Comparison of ENCODE assay signal across 18 cellular contexts in genomic region chr11:86153439-86153838, GRCh38.
DNase-seq lines count a peak whose midpoint lies in the region; ATAC-seq and TF ChIP-seq lines count a peak whose summit lies in the region.
"Had no signal": no experiment of that assay in that cellular context is flagged by ENCODE, and none has a peak within 500 bp of the region (broad histone marks: within the 10 kb centered on the region; RNA-seq: fewer than 3 reads in every experiment).

No MANE protein-coding gene starts in this region.

- H3K4me3 ChIP-seq in Karpas-422 (ENCODE audit: low read length) (no peak overlapping the region), right lobe of liver (no peak overlapping the region), subcutaneous abdominal adipose tissue (ENCODE audit: low read depth in 1 of 5, low read length in 5 of 5) (no peak overlapping the region)
- H3K4me3 ChIP-seq: GM23338 had no signal

- 4% methylated on average over 1 of the region's 1 CpG for WGBS in right lobe of liver (ENCODE audit: insufficient coverage, low coverage, low lambda C conversion rate, missing lambda C conversion rate)

- H3K4me2 ChIP-seq in Karpas-422 (ENCODE audit: low read depth, low read length, poor library complexity, severe bottlenecking) = no peak overlapping the region
- H3K4me2 ChIP-seq: GM23338 had no signal

- H3K9me3 ChIP-seq in Karpas-422 (ENCODE audit: low read length) = no peaks in the 10 kb centered on the region
- H3K9me3 ChIP-seq in right lobe of liver = no peaks in the 10 kb centered on the region
- H3K9me3 ChIP-seq in subcutaneous abdominal adipose tissue (ENCODE audit: control insufficient read depth in 5 of 5, low read length in 5 of 5) = no peaks in the 10 kb centered on the region

- no peak for DNase-seq in Karpas-422
- no peak for DNase-seq in right lobe of liver
- no peak for DNase-seq in NCI-H82 treated with DMSO at 0.1 percent for 48 hours (lab: John Stamatoyannopoulos, UW; ENCODE audit: unreplicated experiment)
- DNase-seq in stimulated activated naive CD4-positive, alpha-beta T cell (lab: John Stamatoyannopoulos, UW) = no peak
- DNase-seq: ACHN; C1 segment of cervical spinal cord; DMS 273 treated with DMSO at 0.1 percent for 48 hours; DND-41; HCEC 1CT; KBM-7; MV-4-11; NCI-H1694 treated with DMSO at 0.1 percent for 48 hours; NK-92 treated with Interleukin-12 subunit alpha and Interleukin-12 subunit beta, amount 100 ng/mL, for 24 hours; Right ventricle myocardium superior had no signal

- ATAC-seq in right lobe of liver (peak; percentile 44 to 72 (median 58)), HG03108 (IDR thresholded peaks at IDR 0.05; ENCODE audit: unreplicated experiment) (no peak)
- ATAC-seq: GM23338 had no signal

- H3K9ac ChIP-seq in Karpas-422 (ENCODE audit: low read length) (no peak overlapping the region), subcutaneous abdominal adipose tissue (ENCODE audit: low read length in 5 of 5) (no peak overlapping the region)

- TF ChIP-seq POLR2A in right lobe of liver (IDR thresholded peaks at IDR 0.05) = no peak

- no peak for TF ChIP-seq CTCF in right lobe of liver (IDR thresholded peaks at IDR 0.05)

- H3K36me3 ChIP-seq in Karpas-422 (ENCODE audit: insufficient read depth, low read length) (no peaks in the 10 kb centered on the region), right lobe of liver (no peaks in the 10 kb centered on the region), subcutaneous abdominal adipose tissue (ENCODE audit: control insufficient read depth in 5 of 5, insufficient read depth in 5 of 5, low read length in 5 of 5) (no peaks in the 10 kb centered on the region)

- H3K27ac ChIP-seq in Karpas-422 (ENCODE audit: low read length) = no peak overlapping the region
- H3K27ac ChIP-seq in cingulate gyrus (ENCODE audit: low read depth, low read length) = peak overlapping the region; percentile 75
- no peak overlapping the region for H3K27ac ChIP-seq in right lobe of liver
- H3K27ac ChIP-seq in subcutaneous abdominal adipose tissue (ENCODE audit: low read depth, low read length) = peak overlapping the region; percentile 88

- H3K79me2 ChIP-seq in Karpas-422 (ENCODE audit: low read length) = no peaks in the 10 kb centered on the region

- peaks cover 56% of the 10 kb centered on the region for H3K4me1 ChIP-seq in Karpas-422 (ENCODE audit: low read length)
- H3K4me1 ChIP-seq in right lobe of liver = peaks cover 0 to 33% (median 3%) of the 10 kb centered on the region in 4 donors
- H3K4me1 ChIP-seq in subcutaneous abdominal adipose tissue (ENCODE audit: control insufficient read depth in 5 of 5, insufficient read depth in 5 of 5, low read length in 5 of 5) = peaks cover 15 to 46% (median 30%) of the 10 kb centered on the region in 5 donors

- peak overlapping the region; percentile 10; the same call in 1 of the 2 replicates for H2AFZ ChIP-seq in Karpas-422 (ENCODE audit: low read length)
- H2AFZ ChIP-seq: GM23338 had no signal

- intact Hi-C loops in right lobe of liver (cut with DNase I) = no loop called here

- no peaks in the 10 kb centered on the region for H4K20me1 ChIP-seq in Karpas-422 (ENCODE audit: insufficient read depth, low read depth, low read length)

- no peaks in the 10 kb centered on the region for H3K9me2 ChIP-seq in Karpas-422 (replicated peaks; ENCODE audit: insufficient read depth, low read length)

- H3K27me3 ChIP-seq in Karpas-422 (ENCODE audit: low read length) (no peaks in the 10 kb centered on the region), right lobe of liver (no peaks in the 10 kb centered on the region), subcutaneous abdominal adipose tissue (ENCODE audit: control insufficient read depth in 5 of 5, insufficient read depth in 4 of 5, low read length in 5 of 5) (no peaks in the 10 kb centered on the region)

Comparison
In these comparisons a context has a peak if more than half of its experiments do, and no peak if none do; other contexts are left out.
1. H3K27ac ChIP-seq: peak in cingulate gyrus (single experiment) and subcutaneous abdominal adipose tissue (single experiment); none in Karpas-422 (single experiment) and right lobe of liver (0 of 3).